25 cellular contexts compared by ENCODE assay signal in genomic region chr22:23576681-23577080, GRCh38. TPM values are rescaled to one million over a fixed set of nuclear protein-coding genes. Genes with fewer than 3 reads are reported as not detected.
"Had no signal": no experiment of that assay in that cellular context is flagged by ENCODE, and none has a peak within 500 bp of the region (broad histone marks: within the 10 kb centered on the region; RNA-seq: fewer than 3 reads in every experiment).

No MANE protein-coding gene starts in this region.

- DNase-seq: IMR-90, MM.1S, NCI-H1092 treated with DMSO at 0.1 percent for 48 hours, NCI-H1436, NCI-H187, NCI-H2029, NCI-H2081 treated with DMSO at 0.1 percent for 48 hours, NCI-H2171, NCI-H226, NCI-H446, NCI-H510A, NCI-H524 treated with DMSO at 0.1 percent for 48 hours, NCI-H69, NCI-H774, Right ventricle myocardium superior, RPMI8226, SIG-M5, SW 1271 had no signal

- H3K9me3 ChIP-seq: SJSA1 had no signal

- H3K4me3 ChIP-seq: K562, SJSA1, SK-N-MC had no signal

- H3K4me2 ChIP-seq: KMS-11 had no signal

- H3K9ac ChIP-seq: KMS-11 had no signal

- H3K4me1 ChIP-seq: SJSA1 had no signal

- H3K36me3 ChIP-seq: SJSA1 had no signal

RNA-seq across cellular contexts. Expression of gene IGLL1, which starts 3.4 kb away (rescaled TPM):
- total RNA-seq: HepG2, HT1080, IMR-90, M059J, Right ventricle myocardium superior, SJSA1 had no signal
- polyA plus RNA-seq: HepG2, IMR-90 had no signal

RNA-seq across cellular contexts. Expression of gene DRICH1, which starts 55.4 kb away (rescaled TPM):
- total RNA-seq: IMR-90, M059J, SJSA1 had no signal
